Comparison of ENCODE assay signal across 1 cellular context in the genomic region with DNA sequence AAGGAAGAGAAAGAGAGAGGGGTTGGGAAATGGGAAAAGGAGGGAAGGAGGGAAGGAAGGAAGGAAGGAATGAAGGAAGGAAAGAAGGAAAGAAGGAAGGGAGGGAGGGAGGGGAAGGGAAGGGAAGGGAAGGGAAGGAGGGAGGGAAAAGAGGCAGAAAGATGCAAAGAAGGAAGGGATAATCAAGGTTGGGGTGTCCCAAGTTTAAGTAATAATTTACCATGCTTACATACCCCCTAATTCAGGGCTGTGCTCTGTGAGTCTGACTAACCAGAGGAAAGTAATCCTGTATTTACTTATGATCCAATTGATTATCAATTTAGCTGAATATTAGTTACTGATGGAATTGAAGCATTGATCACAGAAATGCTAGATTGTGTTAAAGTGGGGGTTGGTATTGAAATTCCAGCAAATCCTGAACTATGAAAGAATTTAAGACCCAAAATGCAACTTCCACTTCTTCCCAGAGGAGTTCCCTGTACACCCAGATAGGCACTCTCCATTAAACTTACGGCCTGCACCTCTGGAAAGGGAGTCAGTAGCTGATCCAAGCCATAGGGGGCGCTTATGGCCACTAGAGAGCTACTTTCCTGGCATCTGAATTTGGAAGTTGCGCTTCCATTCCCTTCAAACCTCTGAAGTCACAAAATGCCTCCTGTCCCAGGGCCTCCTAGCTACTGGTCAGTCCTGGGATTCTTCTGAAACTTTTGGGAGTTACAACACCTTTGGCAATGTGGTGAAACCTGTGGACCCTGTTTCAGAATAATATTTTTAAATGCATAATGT.
TF ChIP-seq lines count a peak whose summit lies in the region.

No MANE protein-coding gene starts in this region.

TF ChIP-seq in WTC11, 78 proteins besides CTCF, POLR2A, EP300 and RAD21 (continued from another document):
- TF ChIP-seq ZSCAN18 (CRISPR knock-in tag; IDR thresholded peaks at IDR 0.05) (no peak), MYBL2 (CRISPR knock-in tag; IDR thresholded peaks at IDR 0.05) (no peak)
